8 cellular contexts compared by ENCODE assay signal in genomic region chr1:93616221-93616995, GRCh38.
A peak's percentile ranks its signal among the peaks of the same experiment; 100 is the strongest.
DNase-seq lines count a peak whose midpoint lies in the region; ATAC-seq, FAIRE-seq and TF ChIP-seq lines count a peak whose summit lies in the region.

No MANE protein-coding gene starts in this region.

- H3K18ac ChIP-seq in neuronal stem cell (ENCODE audit: low read length): peak overlapping the region; percentile 6

- no peak overlapping the region for H3K23ac ChIP-seq in neuronal stem cell (ENCODE audit: low read depth, low read length, poor library complexity)

- peak overlapping the region; percentile 91 for H3K4me2 ChIP-seq in OCI-LY3 (ENCODE audit: low read length)
- no peak overlapping the region for H3K4me2 ChIP-seq in neuronal stem cell (ENCODE audit: insufficient read depth, low read length, poor library complexity, severe bottlenecking)

- H3K79me1 ChIP-seq in neuronal stem cell (ENCODE audit: low read depth, low read length): peaks cover 1% of the 10 kb centered on the region

- no peak for DNase-seq in epithelial cell of prostate (ENCODE audit: low read depth, low spot score)
- no peak for DNase-seq in neuronal stem cell (ENCODE audit: low spot score)
- DNase-seq in NCI-H2196 (lab: John Stamatoyannopoulos, UW; ENCODE audit: unreplicated experiment): no peak
- no peak for DNase-seq in mucosa of gallbladder (ENCODE audit: low spot score)
- DNase-seq in dedifferentiated amniotic fluid mesenchymal stem cell (ENCODE audit: extremely low spot score): no peak
- no peak for DNase-seq in HTR-8/SVneo (ENCODE audit: insufficient read length, low spot score)

- H4K8ac ChIP-seq in neuronal stem cell (ENCODE audit: low read depth, low read length): no peak overlapping the region

- H3K9ac ChIP-seq in OCI-LY3 (ENCODE audit: low read length) (peak overlapping the region; percentile 56; the same call in 1 of the 2 replicates), neuronal stem cell (ENCODE audit: low read depth, low read length, poor library complexity) (no peak overlapping the region)

- peaks cover 72% of the 10 kb centered on the region for H4K20me1 ChIP-seq in OCI-LY3 (ENCODE audit: insufficient read depth, low read length)

- WGBS in neuronal stem cell (ENCODE audit: extremely low coverage in 2 of 2, insufficient read length in 2 of 2, insufficient replicate concordance in 1 of 2), 2 donors: no CpG with 5 or more reads among the region's 8 CpGs

- H2BK12ac ChIP-seq in neuronal stem cell (ENCODE audit: low read length): no peak overlapping the region

- H3K14ac ChIP-seq in neuronal stem cell (ENCODE audit: low read length): no peak overlapping the region

- no peak for TF ChIP-seq CTCF in OCI-LY3 (IDR thresholded peaks at IDR 0.05; ENCODE audit: low read depth, low read length)

- H3K4me3 ChIP-seq in OCI-LY3 (ENCODE audit: low read length) (peak overlapping the region; percentile 57), neuronal stem cell (ENCODE audit: low read length in 2 of 2) (no peak overlapping the region)

- H3K36me3 ChIP-seq in OCI-LY3 (replicated peaks; ENCODE audit: low read depth, low read length) (peaks cover 17% of the 10 kb centered on the region), neuronal stem cell (replicated peaks in 1 of 2; ENCODE audit: control insufficient read depth in 2 of 2, insufficient read depth in 2 of 2, low read length in 2 of 2) (peaks cover 0 to 24% of the 10 kb centered on the region in 2 donors)

- ATAC-seq in GM18867 (IDR thresholded peaks at IDR 0.05; ENCODE audit: unreplicated experiment): peak; percentile 1

- H2AFZ ChIP-seq in OCI-LY3 (ENCODE audit: low read depth, low read length) (no peak overlapping the region), neuronal stem cell (ENCODE audit: low read length) (no peak overlapping the region)

- H3K4me1 ChIP-seq in OCI-LY3 (ENCODE audit: low read length): peaks cover 86% of the 10 kb centered on the region
- H3K4me1 ChIP-seq in neuronal stem cell (ENCODE audit: control insufficient read depth in 2 of 2, insufficient read depth in 1 of 2, low read depth in 1 of 2, low read length in 2 of 2): peaks cover 27 to 40% of the 10 kb centered on the region in 2 donors

- no peak overlapping the region for H2BK120ac ChIP-seq in neuronal stem cell (ENCODE audit: low read depth, low read length)

- no peaks in the 10 kb centered on the region for H3K9me3 ChIP-seq in OCI-LY3 (ENCODE audit: insufficient read depth, low read length)
- H3K9me3 ChIP-seq in neuronal stem cell (replicated peaks in 1 of 2; ENCODE audit: control insufficient read depth in 2 of 2, insufficient read depth in 1 of 2, low read depth in 1 of 2, low read length in 2 of 2): no peaks in the 10 kb centered on the region

- no peak overlapping the region for H3K4ac ChIP-seq in neuronal stem cell (ENCODE audit: low read length)

- no peak overlapping the region for H2BK15ac ChIP-seq in neuronal stem cell (ENCODE audit: low read length)

- H4K91ac ChIP-seq in neuronal stem cell (ENCODE audit: low read depth, low read length, poor library complexity): no peak overlapping the region

- H3K79me2 ChIP-seq in OCI-LY3 (ENCODE audit: low read length): peaks cover 91% of the 10 kb centered on the region

- no peak overlapping the region for H2BK5ac ChIP-seq in neuronal stem cell (ENCODE audit: low read length)

- H3K27ac ChIP-seq in OCI-LY3 (ENCODE audit: low read length) (peak overlapping the region; percentile 81), epithelial cell of prostate (peak overlapping the region; percentile 82), neuronal stem cell (replicated peaks; ENCODE audit: low read length) (peak overlapping the region; percentile 34)

- H3K27me3 ChIP-seq in OCI-LY3 (ENCODE audit: low read depth, low read length) (no peaks in the 10 kb centered on the region), neuronal stem cell (ENCODE audit: control insufficient read depth in 3 of 3, insufficient read depth in 3 of 3, low read depth in 1 of 3, low read length in 3 of 3) (no peaks in the 10 kb centered on the region)

- no peak for FAIRE-seq in HTR-8/SVneo (lab: Jason Lieb, UNC)

- no peak overlapping the region for H2AK5ac ChIP-seq in neuronal stem cell (ENCODE audit: low read depth, low read length)
